ENCODE assay signal across 1 cellular context in genomic region chr7:447523-447922, GRCh38.
TF ChIP-seq lines count a peak whose summit lies in the region.

No MANE protein-coding gene starts in this region.

TF ChIP-seq in K562, 482 proteins besides CTCF, POLR2A, EP300 and RAD21 (continued from another document):
- TF ChIP-seq, protein P1, sequence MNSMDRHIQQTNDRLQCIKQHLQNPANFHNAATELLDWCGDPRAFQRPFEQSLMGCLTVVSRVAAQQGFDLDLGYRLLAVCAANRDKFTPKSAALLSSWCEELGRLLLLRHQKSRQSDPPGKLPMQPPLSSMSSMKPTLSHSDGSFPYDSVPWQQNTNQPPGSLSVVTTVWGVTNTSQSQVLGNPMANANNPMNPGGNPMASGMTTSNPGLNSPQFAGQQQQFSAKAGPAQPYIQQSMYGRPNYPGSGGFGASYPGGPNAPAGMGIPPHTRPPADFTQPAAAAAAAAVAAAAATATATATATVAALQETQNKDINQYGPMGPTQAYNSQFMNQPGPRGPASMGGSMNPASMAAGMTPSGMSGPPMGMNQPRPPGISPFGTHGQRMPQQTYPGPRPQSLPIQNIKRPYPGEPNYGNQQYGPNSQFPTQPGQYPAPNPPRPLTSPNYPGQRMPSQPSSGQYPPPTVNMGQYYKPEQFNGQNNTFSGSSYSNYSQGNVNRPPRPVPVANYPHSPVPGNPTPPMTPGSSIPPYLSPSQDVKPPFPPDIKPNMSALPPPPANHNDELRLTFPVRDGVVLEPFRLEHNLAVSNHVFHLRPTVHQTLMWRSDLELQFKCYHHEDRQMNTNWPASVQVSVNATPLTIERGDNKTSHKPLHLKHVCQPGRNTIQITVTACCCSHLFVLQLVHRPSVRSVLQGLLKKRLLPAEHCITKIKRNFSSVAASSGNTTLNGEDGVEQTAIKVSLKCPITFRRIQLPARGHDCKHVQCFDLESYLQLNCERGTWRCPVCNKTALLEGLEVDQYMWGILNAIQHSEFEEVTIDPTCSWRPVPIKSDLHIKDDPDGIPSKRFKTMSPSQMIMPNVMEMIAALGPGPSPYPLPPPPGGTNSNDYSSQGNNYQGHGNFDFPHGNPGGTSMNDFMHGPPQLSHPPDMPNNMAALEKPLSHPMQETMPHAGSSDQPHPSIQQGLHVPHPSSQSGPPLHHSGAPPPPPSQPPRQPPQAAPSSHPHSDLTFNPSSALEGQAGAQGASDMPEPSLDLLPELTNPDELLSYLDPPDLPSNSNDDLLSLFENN (IDR thresholded peaks at IDR 0.05; ENCODE audit: low read depth in 2 of 2, low read length in 2 of 2): no peak
- TF ChIP-seq ETS1 (conservative IDR thresholded peaks at IDR 0.05; ENCODE audit: control insufficient read depth, low read depth, low read length) (no peak), MAFG (tag; conservative IDR thresholded peaks at IDR 0.05) (peak; percentile 89), ATF3 (IDR thresholded peaks at IDR 0.05) (peak; percentile 51), ATF3 (CRISPR knock-in tag; conservative IDR thresholded peaks at IDR 0.05) (no peak), YY1 (IDR thresholded peaks at IDR 0.05; ENCODE audit: borderline replicate concordance in 1 of 3, control insufficient read depth in 1 of 3, extremely low read depth in 1 of 3, insufficient read depth in 3 of 3, insufficient read length in 1 of 3, insufficient replicate concordance in 2 of 3, low read depth in 1 of 3, low read length in 2 of 3) (peak in 1 of 3 experiments; percentile 18), HEY1 (CRISPR knock-in tag; IDR thresholded peaks at IDR 0.05; ENCODE audit: borderline replicate concordance) (no peak), SRF (CRISPR knock-in tag; IDR thresholded peaks at IDR 0.05) (no peak), NR2C1 (IDR thresholded peaks at IDR 0.05) (no peak), NR2C1 (tag; IDR thresholded peaks at IDR 0.05) (no peak), FOXP1 (CRISPR knock-in tag; IDR thresholded peaks at IDR 0.05) (no peak), MAFK (IDR thresholded peaks at IDR 0.05; ENCODE audit: low read length) (peak; percentile 85), KDM5B (IDR thresholded peaks at IDR 0.05; ENCODE audit: insufficient replicate concordance, low read depth, low read length) (no peak), NRF1 (conservative IDR thresholded peaks at IDR 0.05 in 1 of 2, IDR thresholded peaks at IDR 0.05 in 1 of 2) (peak in 1 of 2 experiments; percentile 26; a peak in 1 of 4 replicates), ZNF347 (CRISPR knock-in tag; IDR thresholded peaks at IDR 0.05; ENCODE audit: low read depth) (no peak), NFE2 (IDR thresholded peaks at IDR 0.05; ENCODE audit: low read depth) (peak; percentile 83), CCAR2 (IDR thresholded peaks at IDR 0.05; ENCODE audit: low read depth, low read length) (no peak), TCF15 (CRISPR knock-in tag; IDR thresholded peaks at IDR 0.05) (no peak), BRCA1 (IDR thresholded peaks at IDR 0.05) (no peak), BRCA1 (CRISPR knock-in tag; IDR thresholded peaks at IDR 0.05) (no peak), TCF7L2 (IDR thresholded peaks at IDR 0.05; ENCODE audit: low read depth, low read length) (no peak), DPF2 (IDR thresholded peaks at IDR 0.05) (peak; percentile 58; the same call in 1 of the 2 replicates), ZNF696 (CRISPR knock-in tag; conservative IDR thresholded peaks at IDR 0.05) (no peak), CXXC5 (CRISPR knock-in tag; IDR thresholded peaks at IDR 0.05) (no peak), BACH1 (tag; IDR thresholded peaks at IDR 0.05) (peak; percentile 86; the same call in 1 of the 2 replicates), ARID1B (IDR thresholded peaks at IDR 0.05) (0 out of 2 replicates have a peak, but pooled peaks have one; percentile 26), DACH1 (IDR thresholded peaks at IDR 0.05; ENCODE audit: partially characterized antibody) (no peak), ZNF316 (IDR thresholded peaks at IDR 0.05) (peak; percentile 83), HDAC3 (IDR thresholded peaks at IDR 0.05; ENCODE audit: borderline replicate concordance, partially characterized antibody) (no peak), JUND (IDR thresholded peaks at IDR 0.05; ENCODE audit: borderline replicate concordance, low read depth, low read length) (peak; percentile 58; the same call in 1 of the 2 replicates), JUND (tag; IDR thresholded peaks at IDR 0.05; ENCODE audit: borderline replicate concordance, low read depth, low read length) (no peak; the same call in 2 of the 3 replicates), BHLHE40 (IDR thresholded peaks at IDR 0.05; ENCODE audit: low read length) (peak; percentile 50; the same call in 1 of the 2 replicates), NFXL1 (CRISPR knock-in tag; IDR thresholded peaks at IDR 0.05) (no peak), CREB3 (tag; conservative IDR thresholded peaks at IDR 0.05; ENCODE audit: low read depth) (no peak), MAFF (IDR thresholded peaks at IDR 0.05; ENCODE audit: low read length) (peak; percentile 77; the same call in 1 of the 2 replicates)
- TF ChIP-seq, protein P2, sequence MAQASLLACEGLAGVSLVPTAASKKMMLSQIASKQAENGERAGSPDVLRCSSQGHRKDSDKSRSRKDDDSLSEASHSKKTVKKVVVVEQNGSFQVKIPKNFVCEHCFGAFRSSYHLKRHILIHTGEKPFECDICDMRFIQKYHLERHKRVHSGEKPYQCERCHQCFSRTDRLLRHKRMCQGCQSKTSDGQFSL (CRISPR knock-in tag; IDR thresholded peaks at IDR 0.05): no peak
- TF ChIP-seq, protein P2 (tag; IDR thresholded peaks at IDR 0.05): no peak
TF ChIP-seq in K562: peak in this region for 15.
